In genomic region chr17:45242015-45242414, GRCh38 we compare ENCODE assay signal across 16 cellular contexts. TPM values are rescaled to one million over a fixed set of nuclear protein-coding genes. Genes with fewer than 3 reads are reported as not detected.
DNase-seq lines count a peak whose midpoint lies in the region; ATAC-seq and TF ChIP-seq lines count a peak whose summit lies in the region.
"Had no signal": no experiment of that assay in that cellular context is flagged by ENCODE, and none has a peak within 500 bp of the region (broad histone marks: within the 10 kb centered on the region; RNA-seq: fewer than 3 reads in every experiment).

No MANE protein-coding gene starts in this region.

- no peaks in the 10 kb centered on the region for H3K9me3 Mint-ChIP-seq in nephron progenitor cell
- H3K9me3 Mint-ChIP-seq: activated CD4-positive, alpha-beta T cell treated with anti-CD3 and anti-CD28 coated beads, Interleukin-2, amount 10 ng/mL, durations not matched to agents 24 days and 14 days had no signal

- TF ChIP-seq CTCF in coronary artery (IDR thresholded peaks at IDR 0.05) (no peak), nephron progenitor cell (IDR thresholded peaks at IDR 0.05) (no peak)

- peaks cover 20% of the 10 kb centered on the region for H3K4me1 Mint-ChIP-seq in nephron progenitor cell

- WGBS in right cardiac atrium = 36% methylated on average over 20 of the region's 20 CpGs

- no peaks in the 10 kb centered on the region for H3K9me3 ChIP-seq in right cardiac atrium (ENCODE audit: control insufficient read depth, low read length)

- H3K4me1 ChIP-seq in right cardiac atrium (ENCODE audit: control insufficient read depth, insufficient read depth, low read length) = no peaks in the 10 kb centered on the region

- ATAC-seq in right cardiac atrium (no peak), left cardiac atrium (no peak), GM18870 (IDR thresholded peaks at IDR 0.05; ENCODE audit: unreplicated experiment) (no peak)
- ATAC-seq: T-helper 17 cell had no signal

- peaks cover 71% of the 10 kb centered on the region for H3K27me3 Mint-ChIP-seq in nephron progenitor cell (ENCODE audit: low read depth, poor library complexity)
- H3K27me3 Mint-ChIP-seq: activated CD4-positive, alpha-beta T cell treated with anti-CD3 and anti-CD28 coated beads, Interleukin-2, amount 10 ng/mL, durations not matched to agents 24 days and 14 days; T-helper 17 cell had no signal

- no peak overlapping the region for H3K27ac Mint-ChIP-seq in nephron progenitor cell

- intact Hi-C loops in right cardiac atrium (cut with DNase I) (no loop called here), left cardiac atrium (cut with DNase I) (loop anchor here in 1 of 2 donors (10.0 kb wide), 1 partner anchor 143 kb away; no protein-coding TSS in a partner anchor)

- H3K27ac ChIP-seq in right cardiac atrium (ENCODE audit: low read length) = no peak overlapping the region
- no peak overlapping the region for H3K27ac ChIP-seq in coronary artery
- H3K27ac ChIP-seq: brain microvascular endothelial cell had no signal

- DNase-seq in right cardiac atrium (no peak), left cardiac atrium (no peak), coronary artery (ENCODE audit: low spot score) (no peak), nephron progenitor cell (no peak), NCI-H446 (lab: John Stamatoyannopoulos, UW) (no peak), SKM-1 (lab: John Stamatoyannopoulos, UW; ENCODE audit: unreplicated experiment) (no peak)
- no peak for DNase-seq in stimulated activated CD4-positive, alpha-beta T cell treated with anti-CD3 and anti-CD28 coated beads, Interleukin-12 subunit alpha, Interleukin-12 subunit beta, amount 100 ng/mL, for 4 hours
- DNase-seq: activated CD4-positive, alpha-beta T cell treated with anti-CD3 and anti-CD28 coated beads, Interleukin-2, amount 10 ng/mL, durations not matched to agents 24 days and 14 days; brain microvascular endothelial cell; kidney; MV-4-11; NK-92 treated with Interleukin-12 subunit alpha and Interleukin-12 subunit beta, amount 100 ng/mL, for 24 hours; stimulated activated CD4-positive, alpha-beta T cell treated with anti-CD3 and anti-CD28 coated beads, Interleukin-2, amount 100 ng/mL, for 48 hours; T-helper 17 cell had no signal

- H3K27me3 ChIP-seq in right cardiac atrium (ENCODE audit: control insufficient read depth, insufficient read depth) = no peaks in the 10 kb centered on the region

- H3K4me3 ChIP-seq in right cardiac atrium (ENCODE audit: low read length) (peak overlapping the region; percentile 12), coronary artery (peak overlapping the region; percentile 57)

- H3K36me3 Mint-ChIP-seq in nephron progenitor cell (ENCODE audit: low read depth) = no peaks in the 10 kb centered on the region

- H3K4me3 Mint-ChIP-seq in nephron progenitor cell = peak overlapping the region; percentile 59
- H3K4me3 Mint-ChIP-seq: activated CD4-positive, alpha-beta T cell treated with anti-CD3 and anti-CD28 coated beads, Interleukin-2, amount 10 ng/mL, durations not matched to agents 24 days and 14 days; T-helper 17 cell had no signal

RNA-seq across cellular contexts. Expression of gene SPATA32, which starts 19.9 kb away (rescaled TPM):
- total RNA-seq in right cardiac atrium (not detected), left cardiac atrium (not detected)
- polyA plus RNA-seq in right cardiac atrium = not detected
- total RNA-seq: kidney, myocyte had no signal

RNA-seq across cellular contexts. Expression of gene FMNL1, which starts 20.3 kb away (rescaled TPM):
- total RNA-seq in right cardiac atrium (10 to 100 TPM; 12.3 to 17.0 (median 14.1) TPM), left cardiac atrium (10 to 100 TPM; 16.6 to 18.6 TPM)
- polyA plus RNA-seq in right cardiac atrium = 10.5 TPM
